ENCODE assay signal across 32 cellular contexts in genomic region chr20:5831539-5832237, GRCh38.
"Had no signal": no experiment of that assay in that cellular context is flagged by ENCODE, and none has a peak within 500 bp of the region (broad histone marks: within the 10 kb centered on the region; RNA-seq: fewer than 3 reads in every experiment).

No MANE protein-coding gene starts in this region.

- H3K9me3 Mint-ChIP-seq: activated CD4-positive, alpha-beta memory T cell treated with anti-CD3 and anti-CD28 coated beads, Interleukin-2, amount 10 ng/mL, durations not matched to agents 7 days and 5 days; activated naive CD4-positive, alpha-beta T cell treated with anti-CD3 and anti-CD28 coated beads, Interleukin-2, amount 50 U/mL, for 72 hours; activated T-helper 17 cell treated with anti-CD3 and anti-CD28 coated beads, Interleukin-2, amount 50 U/mL, for 72 hours had no signal

- ATAC-seq: activated naive CD4-positive, alpha-beta T cell treated with anti-CD3 and anti-CD28 coated beads, Interleukin-2, amount 50 U/mL, for 72 hours; activated T-cell treated with anti-CD3 and anti-CD28 coated beads, Interleukin-2, amount 50 U/mL, for 4 hours; activated T-helper 17 cell treated with anti-CD3 and anti-CD28 coated beads, Interleukin-2, amount 50 U/mL, for 72 hours; gastroesophageal sphincter; T-cell; WTC11 had no signal

- H3K27me3 Mint-ChIP-seq: activated CD4-positive, alpha-beta memory T cell treated with anti-CD3 and anti-CD28 coated beads, Interleukin-2, amount 10 ng/mL, durations not matched to agents 7 days and 5 days; activated CD4-positive, alpha-beta T cell treated with anti-CD3 and anti-CD28 coated beads, Interleukin-2, amount 10 ng/mL, durations not matched to agents 7 days and 5 days; activated naive CD8-positive, alpha-beta T cell treated with anti-CD3 and anti-CD28 coated beads, Interleukin-2, amount 10 ng/mL, durations not matched to agents 7 days and 5 days; activated T-helper 17 cell treated with anti-CD3 and anti-CD28 coated beads, Interleukin-2, amount 50 U/mL, for 72 hours; T-cell had no signal

- H3K9me3 ChIP-seq: colonic mucosa, esophagus squamous epithelium, gastroesophageal sphincter had no signal

- H3K4me3 ChIP-seq: colonic mucosa, esophagus squamous epithelium, gastroesophageal sphincter had no signal

- DNase-seq: activated CD4-positive, alpha-beta memory T cell treated with anti-CD3 and anti-CD28 coated beads, Interleukin-2, amount 10 ng/mL, durations not matched to agents 7 days and 5 days; activated CD4-positive, alpha-beta T cell treated with anti-CD3 and anti-CD28 coated beads for 1 hour; activated CD4-positive, alpha-beta T cell treated with anti-CD3 and anti-CD28 coated beads for 4 hours; activated CD4-positive, alpha-beta T cell treated with anti-CD3 and anti-CD28 coated beads, Interleukin-2, amount 10 ng/mL, durations not matched to agents 7 days and 5 days; activated CD4-positive, alpha-beta T cell treated with anti-CD3 and anti-CD28 coated beads, Interleukin-2, amount 50 U/mL, for 4 hours; activated CD8-positive, alpha-beta memory T cell treated with anti-CD3 and anti-CD28 coated beads, Interleukin-2, amount 50 U/mL, for 48 hours; activated effector memory CD4-positive, alpha-beta T cell treated with Interleukin-2 at 50 U/mL for 16 hours; activated gamma-delta T cell treated with Interleukin-2 at 50 U/mL for 16 hours; activated naive CD4-positive, alpha-beta T cell treated with anti-CD3 and anti-CD28 coated beads for 36 hours; activated naive CD8-positive, alpha-beta T cell treated with anti-CD3 and anti-CD28 coated beads, Interleukin-2, amount 10 ng/mL, durations not matched to agents 7 days and 5 days; activated T-cell treated with anti-CD3 and anti-CD28 coated beads for 4 hours; activated T-cell treated with anti-CD3 and anti-CD28 coated beads, Interleukin-2, amount 50 U/mL, for 4 hours; amniotic stem cell; brain microvascular endothelial cell; central memory CD4-positive, alpha-beta T cell; cerebellar nuclear complex; colonic mucosa; effector CD8-positive, alpha-beta T cell; esophagus squamous epithelium; foreskin melanocyte; SW 1271; T-cell; T-helper 2 cell had no signal

- H3K27me3 ChIP-seq: brain microvascular endothelial cell, colonic mucosa, esophagus squamous epithelium, gastroesophageal sphincter had no signal

- H3K4me3 Mint-ChIP-seq: activated CD4-positive, alpha-beta memory T cell treated with anti-CD3 and anti-CD28 coated beads, Interleukin-2, amount 10 ng/mL, durations not matched to agents 7 days and 5 days; activated CD4-positive, alpha-beta T cell treated with anti-CD3 and anti-CD28 coated beads, Interleukin-2, amount 10 ng/mL, durations not matched to agents 7 days and 5 days; activated naive CD4-positive, alpha-beta T cell treated with anti-CD3 and anti-CD28 coated beads for 36 hours; activated naive CD8-positive, alpha-beta T cell treated with anti-CD3 and anti-CD28 coated beads, Interleukin-2, amount 10 ng/mL, durations not matched to agents 7 days and 5 days; activated T-cell treated with anti-CD3 and anti-CD28 coated beads, Interleukin-2, amount 50 U/mL, for 4 hours; activated T-helper 17 cell treated with anti-CD3 and anti-CD28 coated beads, Interleukin-2, amount 50 U/mL, for 72 hours; T-cell; WTC11 had no signal

- H3K36me3 Mint-ChIP-seq: activated naive CD4-positive, alpha-beta T cell treated with anti-CD3 and anti-CD28 coated beads, Interleukin-2, amount 50 U/mL, for 72 hours; WTC11 had no signal

- H3K4me1 Mint-ChIP-seq: WTC11 had no signal

- FAIRE-seq: astrocyte, bronchial epithelial cell, endometrium, endothelial cell of umbilical vein had no signal

- H3K4me1 ChIP-seq: colonic mucosa had no signal

- H3K27ac ChIP-seq: brain microvascular endothelial cell, colonic mucosa, epithelial cell of prostate, esophagus squamous epithelium, gastroesophageal sphincter had no signal

- H3K27ac Mint-ChIP-seq: activated CD4-positive, alpha-beta memory T cell treated with anti-CD3 and anti-CD28 coated beads, Interleukin-2, amount 10 ng/mL, durations not matched to agents 7 days and 5 days; activated CD4-positive, alpha-beta T cell treated with anti-CD3 and anti-CD28 coated beads, Interleukin-2, amount 10 ng/mL, durations not matched to agents 7 days and 5 days; activated naive CD4-positive, alpha-beta T cell treated with anti-CD3 and anti-CD28 coated beads for 36 hours; activated naive CD4-positive, alpha-beta T cell treated with anti-CD3 and anti-CD28 coated beads, Interleukin-2, amount 50 U/mL, for 72 hours; activated naive CD8-positive, alpha-beta T cell treated with anti-CD3 and anti-CD28 coated beads, Interleukin-2, amount 10 ng/mL, durations not matched to agents 7 days and 5 days; activated T-helper 17 cell treated with anti-CD3 and anti-CD28 coated beads, Interleukin-2, amount 50 U/mL, for 72 hours; T-cell; WTC11 had no signal

- H3K36me3 ChIP-seq: brain microvascular endothelial cell, colonic mucosa, esophagus squamous epithelium, gastroesophageal sphincter had no signal
